1 cellular context compared by ENCODE assay signal in genomic region chr5:151085517-151086031, GRCh38.
TF ChIP-seq lines count a peak whose summit lies in the region.

No MANE protein-coding gene starts in this region.

TF ChIP-seq in GM23338, 12 proteins besides CTCF, POLR2A, EP300 and RAD21 (continued from another document):
- TF ChIP-seq ZNF462 (CRISPR knock-in tag; IDR thresholded peaks at IDR 0.05) (no peak), STAT1 (IDR thresholded peaks at IDR 0.05; ENCODE audit: unreplicated experiment) (no peak)
